ENCODE assay signal across 1 cellular context in genomic region chr18:31658670-31659573, GRCh38.
TF ChIP-seq lines count a peak whose summit lies in the region.

No MANE protein-coding gene starts in this region.

TF ChIP-seq in WTC11, 78 proteins besides CTCF, POLR2A, EP300 and RAD21 (continued from another document):
- no peak for TF ChIP-seq FOXP4 (CRISPR knock-in tag; IDR thresholded peaks at IDR 0.05)
